ENCODE assay signal across 8 cellular contexts in genomic region chr7:12715372-12716133, GRCh38. TPM values are rescaled to one million over a fixed set of nuclear protein-coding genes. Genes with fewer than 3 reads are reported as not detected.
A peak's percentile ranks its signal among the peaks of the same experiment; 100 is the strongest.
DNase-seq lines count a peak whose midpoint lies in the region; ATAC-seq, FAIRE-seq and TF ChIP-seq lines count a peak whose summit lies in the region.

No MANE protein-coding gene starts in this region.

- peak overlapping the region; percentile 24 for H3K4me2 ChIP-seq in keratinocyte (ENCODE audit: control insufficient read depth, extremely low read depth, insufficient read depth, low read depth, low read length)

- no peaks in the 10 kb centered on the region for H3K9me1 ChIP-seq in keratinocyte (ENCODE audit: control insufficient read depth, extremely low read depth, insufficient read depth, low read length)

- H3K4me1 ChIP-seq in SJSA1 (replicated peaks) (peaks cover 29% of the 10 kb centered on the region), keratinocyte (ENCODE audit: control insufficient read depth, extremely low read depth, insufficient read depth, low read length) (peaks cover 23% of the 10 kb centered on the region), small intestine (ENCODE audit: control insufficient read depth in 2 of 2, insufficient read depth in 1 of 2, low read depth in 1 of 2, low read length in 1 of 2) (peaks cover 5 to 16% of the 10 kb centered on the region in 2 donors)

- ATAC-seq in HG03442 (IDR thresholded peaks at IDR 0.05; ENCODE audit: unreplicated experiment) (peak; percentile 57), GM21390 (IDR thresholded peaks at IDR 0.05; ENCODE audit: unreplicated experiment) (no peak)

- WGBS in small intestine, 3 donors = 15 to 23% (median 20%) methylated on average over 12 of the region's 12 CpGs

- H3K9ac ChIP-seq in keratinocyte (ENCODE audit: control insufficient read depth, extremely low read depth, insufficient read depth, low read length) = no peak overlapping the region

- no peaks in the 10 kb centered on the region for H4K20me1 ChIP-seq in keratinocyte (ENCODE audit: control insufficient read depth, extremely low read depth, insufficient read depth, low read length)

- FAIRE-seq in keratinocyte (lab: Jason Lieb, UNC) (peak; percentile 73), small intestine (lab: Jason Lieb, UNC) (no peak)

- TF ChIP-seq CTCF in keratinocyte (optimal IDR thresholded peaks at IDR 0.05 in 1 of 3, IDR thresholded peaks at IDR 0.05 in 1 of 3, conservative IDR thresholded peaks at IDR 0.05 in 1 of 3; ENCODE audit: extremely low read depth in 1 of 3, insufficient read depth in 2 of 3, low read length in 3 of 3) = no peak

- H2AFZ ChIP-seq in keratinocyte (ENCODE audit: control insufficient read depth, low read length) = peak overlapping the region; percentile 30

- no peaks in the 10 kb centered on the region for H3K79me2 ChIP-seq in keratinocyte (ENCODE audit: control insufficient read depth, insufficient read depth, low read length)

- H3K27me3 ChIP-seq in SJSA1 (replicated peaks) = no peaks in the 10 kb centered on the region
- no peaks in the 10 kb centered on the region for H3K27me3 ChIP-seq in keratinocyte (ENCODE audit: control insufficient read depth, extremely low read depth, insufficient read depth, low read length)
- H3K27me3 ChIP-seq in small intestine (ENCODE audit: control insufficient read depth in 2 of 2, insufficient read depth in 2 of 2, low read length in 2 of 2) = no peaks in the 10 kb centered on the region

- dilution Hi-C loops in keratinocyte (cut with MboI; ENCODE audit: extremely low pct_ligation_motif_present, low sequenced_read_pairs) = no loop called here

- peak; percentile 18 for DNase-seq in AG08396 (ENCODE audit: low spot score)
- DNase-seq in SJSA1 (ENCODE audit: low read depth in 1 of 2, low spot score in 2 of 2) = peak; percentile 71 to 77
- DNase-seq in keratinocyte (ENCODE audit: low read depth, low spot score) = no peak
- DNase-seq in small intestine = peak; percentile 96
- DNase-seq in NCI-H2029 (lab: John Stamatoyannopoulos, UW) = no peak

- H3K27ac ChIP-seq in SJSA1 = peak overlapping the region; percentile 54
- H3K27ac ChIP-seq in cingulate gyrus (ENCODE audit: low read depth, low read length) = peak overlapping the region; percentile 15
- no peak overlapping the region for H3K27ac ChIP-seq in keratinocyte (ENCODE audit: control insufficient read depth, insufficient read depth, low read length)
- peak overlapping the region; percentile 46 to 91 for H3K27ac ChIP-seq in small intestine (ENCODE audit: low read depth in 1 of 2, low read length in 1 of 2)

- H3K36me3 ChIP-seq in SJSA1 (no peaks in the 10 kb centered on the region), keratinocyte (ENCODE audit: control insufficient read depth in 2 of 2, extremely low read depth in 1 of 2, insufficient read depth in 2 of 2, low read length in 2 of 2) (no peaks in the 10 kb centered on the region), small intestine (ENCODE audit: control insufficient read depth in 2 of 2, insufficient read depth in 2 of 2, low read length in 2 of 2) (no peaks in the 10 kb centered on the region)

- H3K4me3 ChIP-seq in SJSA1 (peak overlapping the region; percentile 12; the same call in 1 of the 2 replicates), keratinocyte (ENCODE audit: control insufficient read depth in 2 of 3, extremely low read depth in 1 of 3, insufficient read depth in 2 of 3, low read depth in 1 of 3, low read length in 3 of 3) (no peak overlapping the region), small intestine (ENCODE audit: low read depth in 1 of 2, low read length in 2 of 2) (no peak overlapping the region)

- H3K9me3 ChIP-seq in SJSA1 (replicated peaks) (no peaks in the 10 kb centered on the region), keratinocyte (ENCODE audit: control insufficient read depth, low read depth, low read length) (no peaks in the 10 kb centered on the region), small intestine (ENCODE audit: control insufficient read depth, low read depth) (no peaks in the 10 kb centered on the region)

RNA-seq across cellular contexts. Expression of gene ARL4A, which starts 28.1 kb away (rescaled TPM):
- total RNA-seq in SJSA1 (2014; rRNA removed; shearing (Covaris generic)) = 23.7 and 29.6 TPM in 2 replicates
- polyA plus RNA-seq in keratinocyte (9.5 to 17.1 TPM (median 13.6 TPM) in 3 replicates), small intestine (100 to 1,000 TPM in 1 of 3 donors, 10 to 100 TPM in 2; 48.9 to 123 (median 89.4) TPM)
- 49.0 TPM for polyA plus RNA-seq in keratinocyte (2011; ENCODE audit: low read depth)
- polyA plus RNA-seq in keratinocyte (2011; cell fraction: cytosol; rRNA removed) = 11.4 and 20.1 TPM in 2 replicates
- polyA plus RNA-seq in keratinocyte (2011; cell fraction: nucleus; rRNA removed) = 10.4 and 12.5 TPM in 2 replicates
- 12.9 and 38.0 TPM in 2 replicates for polyA plus RNA-seq in keratinocyte (2012; ENCODE audit: low replicate concordance)
- polyA minus RNA-seq in keratinocyte = 2.9 to 12.4 TPM (median 8.9 TPM) in 3 replicates
- polyA minus RNA-seq in keratinocyte (2011; cell fraction: cytosol; rRNA and poly(A)+ RNA removed) = 5.6 TPM
- polyA minus RNA-seq in keratinocyte (2011; cell fraction: nucleus; rRNA and poly(A)+ RNA removed) = 3.4 and 6.0 TPM in 2 replicates

Comparison
In these comparisons a context has a peak if more than half of its experiments do, and no peak if none do; other contexts are left out.
1. DNase-seq: peak in AG08396 (single experiment), SJSA1 (2 of 2) and small intestine (single experiment); none in keratinocyte (single experiment) and NCI-H2029 (single experiment).